Comparison of ENCODE assay signal across 11 cellular contexts in the genomic region with DNA sequence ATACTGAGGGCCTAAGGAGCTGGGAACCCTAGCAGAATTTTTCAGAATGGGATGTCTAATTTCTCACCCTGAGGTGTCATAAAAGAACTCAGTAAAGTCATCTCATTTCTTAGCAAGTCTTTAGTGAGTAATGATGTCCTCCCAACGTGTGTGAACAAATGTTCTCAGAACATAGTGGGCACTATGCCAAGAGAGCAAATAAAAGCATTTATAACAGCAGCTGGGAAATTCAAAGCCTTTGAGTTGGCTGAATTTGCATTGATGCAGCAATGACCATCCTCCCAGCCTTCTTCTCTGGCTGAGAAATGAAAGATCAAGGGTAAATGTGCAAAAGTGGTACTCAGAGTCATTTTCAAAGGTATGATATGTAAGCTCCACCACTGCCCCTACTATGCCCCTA.
DNase-seq lines count a peak whose midpoint lies in the region; ATAC-seq lines count a peak whose summit lies in the region.
"Had no signal": no experiment of that assay in that cellular context is flagged by ENCODE, and none has a peak within 500 bp of the region (broad histone marks: within the 10 kb centered on the region; RNA-seq: fewer than 3 reads in every experiment).

No MANE protein-coding gene starts in this region.

- DNase-seq in NCI-H1436 (lab: John Stamatoyannopoulos, UW): peak; percentile 58
- DNase-seq in NCI-H1436 treated with DMSO at 0.1 percent for 48 hours (lab: John Stamatoyannopoulos, UW): no peak
- peak; percentile 46 for DNase-seq in HT-29 (ENCODE audit: low spot score)
- peak; percentile 16 to 31 for DNase-seq in SHP77 (lab: John Stamatoyannopoulos, UW)
- peak; percentile 63 for DNase-seq in inferior parietal cortex (ENCODE audit: extremely low spot score)
- no peak for DNase-seq in SW 1271 (lab: John Stamatoyannopoulos, UW)
- DNase-seq: 8988T, NCI-H187, upper lobe of left lung had no signal

- ATAC-seq in HG03045 (IDR thresholded peaks at IDR 0.05; ENCODE audit: unreplicated experiment) (no peak), GM18858 (IDR thresholded peaks at IDR 0.05; ENCODE audit: unreplicated experiment) (no peak)

Comparison
In these comparisons a context has a peak if more than half of its experiments do, and no peak if none do; other contexts are left out.
1. DNase-seq: peak in NCI-H1436 (single experiment), HT-29 (single experiment), SHP77 (2 of 2) and inferior parietal cortex (single experiment); none in NCI-H1436 treated with DMSO at 0.1 percent for 48 hours (single experiment) and SW 1271 (0 of 2).